ENCODE assay signal across 8 cellular contexts in the genomic region with DNA sequence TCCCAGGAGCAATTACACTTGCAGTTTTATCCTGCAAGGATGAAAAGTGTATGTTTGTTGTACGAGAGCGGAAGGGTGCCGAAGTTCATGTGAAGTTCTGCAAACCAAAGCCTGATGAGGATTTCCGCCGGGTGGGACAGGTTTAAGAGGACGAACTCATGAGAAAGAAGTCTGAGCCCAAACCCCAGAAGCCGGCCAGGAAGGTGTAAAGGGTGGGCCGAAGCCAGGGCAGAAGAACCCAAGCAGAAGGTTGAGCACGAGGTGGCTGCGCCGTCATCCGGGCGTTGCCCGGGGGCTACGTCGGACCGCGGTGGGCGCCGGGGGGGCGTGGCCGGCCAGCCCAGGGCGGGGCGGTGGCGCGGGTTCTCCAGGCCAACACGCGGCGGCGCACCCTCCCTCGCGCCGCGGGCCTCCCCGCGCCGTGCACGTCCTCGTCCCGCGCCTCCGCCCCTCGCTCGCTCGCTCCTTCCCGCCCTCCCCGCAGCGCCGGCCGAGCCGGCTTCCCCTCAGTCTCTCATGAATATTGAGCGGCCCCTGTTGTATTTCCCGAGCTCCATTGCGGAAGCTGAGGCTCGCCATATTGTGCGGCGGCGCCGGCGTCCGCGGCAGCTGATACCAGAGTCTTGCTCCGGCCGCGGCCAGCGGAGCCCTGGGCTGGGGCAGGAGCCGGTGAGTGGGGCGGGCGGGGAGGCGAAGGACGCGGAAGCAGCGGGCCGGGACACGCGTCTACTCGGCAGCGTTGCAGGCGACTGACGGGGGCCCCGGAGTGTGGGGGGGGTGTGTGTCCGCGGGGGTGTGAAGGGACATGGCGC. TPM values are rescaled to one million over a fixed set of nuclear protein-coding genes. Genes with fewer than 3 reads are reported as not detected.
DNase-seq lines count a peak whose midpoint lies in the region; TF ChIP-seq lines count a peak whose summit lies in the region.

TSS of gene RNF2 (plus strand) at position 578 of the 812 bp plus-strand sequence. CDS start 41,996 bp downstream, outside the sequence.

- peaks cover 7% of the 10 kb centered on the region; the same call in 1 of the 2 replicates for H3F3A ChIP-seq in OCI-LY1 (ENCODE audit: insufficient read depth, low read length)

- TF ChIP-seq CTCF in GM20000 (IDR thresholded peaks at IDR 0.05; ENCODE audit: extremely low read depth, missing control alignments) (no peak), OCI-LY1 (IDR thresholded peaks at IDR 0.05; ENCODE audit: low read length) (no peak)

- peak within 1 kb of the TSS; percentile 79 for H3K4me2 ChIP-seq in OCI-LY1 (ENCODE audit: low read length)

- DNase-seq in COLO829 (ENCODE audit: low spot score), result peak; percentile 48
- peak; percentile 94 for DNase-seq in GM20000 (ENCODE audit: low spot score)
- peak; percentile 82 for DNase-seq in HT-29 (ENCODE audit: low spot score)
- peak; percentile 81 for DNase-seq in activated T-cell treated with anti-CD3 and anti-CD28 coated beads for 48 hours (ENCODE audit: low read depth)
- DNase-seq in erythroblast (lab: John Stamatoyannopoulos, UW), result peak; percentile 91 to 94
- peak; percentile 83 for DNase-seq in stimulated activated CD8-positive, alpha-beta memory T cell treated with anti-CD3 and anti-CD28 coated beads, Interleukin-4, amount 100 ng/mL, for 48 hours

- H3K9me3 ChIP-seq in OCI-LY1 (ENCODE audit: low read length), result no peaks in the 10 kb centered on the region
- H3K9me3 ChIP-seq in mucosa of rectum (ENCODE audit: control insufficient read depth in 2 of 2, low read length in 2 of 2), result no peaks in the 10 kb centered on the region

- H3K36me3 ChIP-seq in OCI-LY1 (ENCODE audit: insufficient read depth, low read length) (no peaks in the 10 kb centered on the region), mucosa of rectum (ENCODE audit: control insufficient read depth in 2 of 2, insufficient read depth in 2 of 2, low read length in 2 of 2) (no peaks in the 10 kb centered on the region)

- H3K79me2 ChIP-seq in OCI-LY1 (ENCODE audit: insufficient read depth, low read length), result peaks cover 26% of the 10 kb centered on the region

- H3K9me2 ChIP-seq in OCI-LY1 (ENCODE audit: low read depth, low read length), result no peaks in the 10 kb centered on the region

- H3K27ac ChIP-seq in OCI-LY1 (ENCODE audit: low read depth, low read length, poor library complexity, severe bottlenecking), result no peak within 1 kb of the TSS
- peak within 1 kb of the TSS; percentile 79 to 83 for H3K27ac ChIP-seq in mucosa of rectum (ENCODE audit: low read depth in 2 of 2, low read length in 2 of 2)

- peak within 1 kb of the TSS; percentile 78 for H3K4me3 ChIP-seq in OCI-LY1 (ENCODE audit: low read depth, low read length, poor library complexity, severe bottlenecking)
- H3K4me3 ChIP-seq in mucosa of rectum (ENCODE audit: low read length in 2 of 2), result peak within 1 kb of the TSS; percentile 89 to 93

- H4K20me1 ChIP-seq in OCI-LY1 (ENCODE audit: insufficient read depth, low read length), result 0 out of 2 replicates have a peak, but pooled peaks cover 2% of the 10 kb centered on the region

- H3K27me3 ChIP-seq in OCI-LY1 (ENCODE audit: insufficient read depth, low read length) (no peaks in the 10 kb centered on the region), mucosa of rectum (ENCODE audit: control insufficient read depth in 2 of 2, insufficient read depth in 2 of 2, low read length in 2 of 2) (no peaks in the 10 kb centered on the region)

- H3K9ac ChIP-seq in OCI-LY1 (ENCODE audit: low read length), result peak within 1 kb of the TSS; percentile 81
- peak within 1 kb of the TSS; percentile 81 to 85 for H3K9ac ChIP-seq in mucosa of rectum (ENCODE audit: low read depth in 1 of 2, low read length in 2 of 2)

- TF ChIP-seq POLR2A in erythroblast (IDR thresholded peaks at IDR 0.05; ENCODE audit: low read length), result peak; percentile 44

- H3K4me1 ChIP-seq in OCI-LY1 (ENCODE audit: insufficient read depth, low read length, severe bottlenecking), result peaks cover 13% of the 10 kb centered on the region
- peaks cover 11 to 19% of the 10 kb centered on the region in 2 donors for H3K4me1 ChIP-seq in mucosa of rectum (ENCODE audit: control insufficient read depth in 2 of 2, insufficient read depth in 2 of 2, low read length in 2 of 2)

- H2AFZ ChIP-seq in OCI-LY1 (ENCODE audit: low read length), result peak within 1 kb of the TSS; percentile 99

RNA-seq across cellular contexts. Expression of gene RNF2, which starts in this region (rescaled TPM):
- 9.1 and 14.3 TPM in 2 replicates for total RNA-seq in HT-29 (2014; rRNA removed; shearing (Covaris generic))
